Comparison of ENCODE assay signal across 8 cellular contexts in genomic region chr15:92902723-92903587, GRCh38. TPM values are rescaled to one million over a fixed set of nuclear protein-coding genes. Genes with fewer than 3 reads are reported as not detected.
A peak's percentile ranks its signal among the peaks of the same experiment; 100 is the strongest.
DNase-seq lines count a peak whose midpoint lies in the region; ATAC-seq, FAIRE-seq and TF ChIP-seq lines count a peak whose summit lies in the region.

No MANE protein-coding gene starts in this region.

- H3K36me3 Mint-ChIP-seq in naive B cell, result peaks cover 11 to 19% of the 10 kb centered on the region in 2 donors

- H3K27ac Mint-ChIP-seq in naive B cell, result peak overlapping the region; percentile 99 to 100 (median 100)

- ATAC-seq in naive B cell (ENCODE audit: low read depth in 2 of 2) (no peak), GM21825 (IDR thresholded peaks at IDR 0.05; ENCODE audit: unreplicated experiment) (no peak)

- TF ChIP-seq CTCF in choroid plexus epithelial cell (conservative IDR thresholded peaks at IDR 0.05; ENCODE audit: low read depth, low read length), result no peak

- H3K4me3 Mint-ChIP-seq in naive B cell, result peak overlapping the region; percentile 86 to 100 (median 94)

- DNase-seq in GM12891 (ENCODE audit: insufficient read length, low spot score) (no peak), NCI-H526 treated with DMSO at 0.1 percent for 48 hours (lab: John Stamatoyannopoulos, UW) (peak; percentile 69), choroid plexus epithelial cell (ENCODE audit: low read depth) (no peak), naive B cell (no peak), COLO668 (lab: John Stamatoyannopoulos, UW; ENCODE audit: unreplicated experiment) (no peak), amniotic stem cell (lab: John Stamatoyannopoulos, UW) (no peak)
- DNase-seq in stimulated activated CD4-positive, alpha-beta T cell treated with anti-CD3 and anti-CD28 coated beads, Interleukin-4, amount 100 ng/mL, for 24 hours, result no peak

- peak overlapping the region; percentile 66 for H3K4me3 ChIP-seq in choroid plexus epithelial cell (ENCODE audit: low read depth, low read length)

- H3K4me1 Mint-ChIP-seq in naive B cell, result peaks cover 50 to 70% (median 52%) of the 10 kb centered on the region in 3 donors

- H3K27me3 Mint-ChIP-seq in naive B cell, result no peaks in the 10 kb centered on the region

- FAIRE-seq in GM12891 (lab: Jason Lieb, UNC), result peak; percentile 72

- peaks cover 0 to 7% (median 0%) of the 10 kb centered on the region in 7 donors for H3K9me3 Mint-ChIP-seq in naive B cell

- TF ChIP-seq POLR2A in GM12891 (IDR thresholded peaks at IDR 0.05; ENCODE audit: low read depth, low read length), result no peak

TF ChIP-seq in GM12891, 5 proteins besides CTCF, POLR2A, EP300 and RAD21:
- TF ChIP-seq SPI1 (IDR thresholded peaks at IDR 0.05; ENCODE audit: low read depth, low read length), result peak; percentile 74
- no peak for TF ChIP-seq TAF1 (IDR thresholded peaks at IDR 0.05; ENCODE audit: low read depth, low read length)
- TF ChIP-seq PAX5 (IDR thresholded peaks at IDR 0.05; ENCODE audit: insufficient read depth, low read length, severe bottlenecking), result no peak
- TF ChIP-seq POLR2AphosphoS5 (IDR thresholded peaks at IDR 0.05; ENCODE audit: low read depth, low read length), result 0 out of 2 replicates have a peak, but pooled peaks have one; percentile 30
- TF ChIP-seq POU2F2 (IDR thresholded peaks at IDR 0.05; ENCODE audit: low read depth, low read length), result no peak

RNA-seq across cellular contexts. Expression of gene CHD2, which starts 2.8 kb away (rescaled TPM):
- polyA plus RNA-seq in GM12891 (2012; ENCODE audit: low read depth, missing spikeins), result 45.4 TPM
- 100 to 1,000 TPM in 1 of 6 donors, 10 to 100 TPM in 5; 41.6 to 134 (median 85.2) TPM for polyA plus RNA-seq in naive B cell (ENCODE audit: low read depth in 6 of 6)
